1 cellular context compared by ENCODE assay signal in genomic region chr6:26522488-26523228, GRCh38.
TF ChIP-seq lines count a peak whose summit lies in the region.
"Not testable (repeated sequence)": the region's sequence is repeated elsewhere in the genome, so short reads cannot be mapped to it uniquely, and the experiment has no call there.

No MANE protein-coding gene starts in this region.

TF ChIP-seq in HepG2, 621 proteins besides CTCF, POLR2A, EP300 and RAD21 (continued from another document):
- peak; percentile 92 for TF ChIP-seq ZNF281 (CRISPR knock-in tag; IDR thresholded peaks at IDR 0.05; ENCODE audit: borderline replicate concordance)
- peak; percentile 73 for TF ChIP-seq CEBPG (CRISPR knock-in tag; IDR thresholded peaks at IDR 0.05)
- not testable (repeated sequence) for TF ChIP-seq SOX13 (IDR thresholded peaks at IDR 0.05)
- TF ChIP-seq SOX13 (CRISPR knock-in tag; conservative IDR thresholded peaks at IDR 0.05 in 1 of 2, IDR thresholded peaks at IDR 0.05 in 1 of 2), result peak in 1 of 2 experiments; percentile 41; a peak in 1 of 4 replicates
- TF ChIP-seq SOX5 (CRISPR knock-in tag; IDR thresholded peaks at IDR 0.05; ENCODE audit: borderline replicate concordance), result 0 out of 2 replicates have a peak, but pooled peaks have one; percentile 22
- 0 out of 2 replicates have a peak, but pooled peaks have one; percentile 13 for TF ChIP-seq GATAD2A (CRISPR knock-in tag; IDR thresholded peaks at IDR 0.05)
- 0 out of 2 replicates have a peak, but pooled peaks have one; percentile 27 for TF ChIP-seq FOSL2 (CRISPR knock-in tag; IDR thresholded peaks at IDR 0.05)
